Comparison of ENCODE assay signal across 19 cellular contexts in genomic region chr1:41255978-41256377, GRCh38. TPM values are rescaled to one million over a fixed set of nuclear protein-coding genes. Genes with fewer than 3 reads are reported as not detected.
DNase-seq lines count a peak whose midpoint lies in the region; ATAC-seq and TF ChIP-seq lines count a peak whose summit lies in the region.
"Had no signal": no experiment of that assay in that cellular context is flagged by ENCODE, and none has a peak within 500 bp of the region (broad histone marks: within the 10 kb centered on the region; RNA-seq: fewer than 3 reads in every experiment).

No MANE protein-coding gene starts in this region.

- peak overlapping the region; percentile 40 for H3K4me2 ChIP-seq in skeletal muscle satellite cell (ENCODE audit: low read length)
- H3K4me2 ChIP-seq: BLaER1 treated with 17β-estradiol and CSF1 and Interleukin-3, amounts not matched to agents 10 nM and 100 nM had no signal

- TF ChIP-seq CTCF in HFFc6 (IDR thresholded peaks at IDR 0.05) = no peak
- TF ChIP-seq CTCF in epithelial cell of esophagus (IDR thresholded peaks at IDR 0.05; ENCODE audit: insufficient read depth, low read depth, low read length, missing control alignments) = no peak
- no peak for TF ChIP-seq CTCF in testis (IDR thresholded peaks at IDR 0.05)

- DNase-seq in HFFc6 = no peak
- peak; percentile 59 for DNase-seq in amniotic epithelial cell (ENCODE audit: low read depth)
- DNase-seq in epithelial cell of esophagus (ENCODE audit: low read depth) = peak; percentile 20
- DNase-seq in testis = no peak
- no peak for DNase-seq in SJCRH30
- DNase-seq: CD8-positive, alpha-beta T cell; DMS53; GOT3; NCI-H1092; NCI-H146; NCI-H2029 treated with DMSO at 0.1 percent for 48 hours; NCI-H2171; NCI-H446 treated with DMSO at 0.1 percent for 48 hours; NCI-H69; SHP77 treated with DMSO at 0.1 percent for 48 hours had no signal

- no peak for TF ChIP-seq POLR2A in testis (IDR thresholded peaks at IDR 0.05)

- H3K36me3 ChIP-seq in skeletal muscle satellite cell (ENCODE audit: insufficient read depth, low read length) = no peaks in the 10 kb centered on the region
- no peaks in the 10 kb centered on the region for H3K36me3 ChIP-seq in testis (ENCODE audit: low read depth, missing control alignments)
- H3K36me3 ChIP-seq in SJCRH30 = no peaks in the 10 kb centered on the region
- H3K36me3 ChIP-seq: BLaER1 treated with 17β-estradiol and CSF1 and Interleukin-3, amounts not matched to agents 10 nM and 100 nM had no signal

- ATAC-seq in GM18498 (IDR thresholded peaks at IDR 0.05; ENCODE audit: unreplicated experiment) = no peak
- ATAC-seq: CD8-positive, alpha-beta T cell; SK-N-SH treated with all-trans-retinoic acid at 6 μM for 48 hours had no signal

- H3K9me3 ChIP-seq in skeletal muscle satellite cell (replicated peaks; ENCODE audit: low read length) (no peaks in the 10 kb centered on the region), testis (no peaks in the 10 kb centered on the region), SJCRH30 (replicated peaks) (peaks cover 18% of the 10 kb centered on the region)

- peaks cover 17% of the 10 kb centered on the region for H3K4me1 Mint-ChIP-seq in HFFc6 (ENCODE audit: low read depth)

- no peak overlapping the region for H3K4me3 Mint-ChIP-seq in HFFc6
- H3K4me3 Mint-ChIP-seq: CD8-positive, alpha-beta T cell had no signal

- H3K4me1 ChIP-seq in skeletal muscle satellite cell (ENCODE audit: control insufficient read depth, insufficient read depth, low read length) (peaks cover 11% of the 10 kb centered on the region), testis (no peaks in the 10 kb centered on the region), SJCRH30 (no peaks in the 10 kb centered on the region; the same call in 1 of the 2 replicates)

- no peak overlapping the region for H3K9ac ChIP-seq in skeletal muscle satellite cell (ENCODE audit: low read depth, low read length)
- H3K9ac ChIP-seq: BLaER1 treated with 17β-estradiol and CSF1 and Interleukin-3, amounts not matched to agents 10 nM and 100 nM had no signal

- WGBS in testis, 2 donors = 50 to 75% methylated on average over 1 of the region's 1 CpG

- H3K27me3 ChIP-seq in skeletal muscle satellite cell (ENCODE audit: control insufficient read depth, insufficient read depth, low read length) (no peaks in the 10 kb centered on the region), testis (no peaks in the 10 kb centered on the region), SJCRH30 (no peaks in the 10 kb centered on the region)
- H3K27me3 ChIP-seq: BLaER1 treated with 17β-estradiol and CSF1 and Interleukin-3, amounts not matched to agents 10 nM and 100 nM had no signal

- intact Hi-C loops in testis (cut with DNase I; ENCODE audit: low total_unique reads) = no loop called here

- no peak overlapping the region for H3K4me3 ChIP-seq in epithelial cell of esophagus (ENCODE audit: low read length)
- H3K4me3 ChIP-seq in skeletal muscle satellite cell (ENCODE audit: low read length) = no peak overlapping the region
- H3K4me3 ChIP-seq in testis = no peak overlapping the region
- H3K4me3 ChIP-seq in SJCRH30 = no peak overlapping the region
- H3K4me3 ChIP-seq: BLaER1 treated with 17β-estradiol and CSF1 and Interleukin-3, amounts not matched to agents 10 nM and 100 nM had no signal

- H3K36me3 Mint-ChIP-seq in HFFc6 (ENCODE audit: low read depth) = peaks cover 18% of the 10 kb centered on the region
- H3K36me3 Mint-ChIP-seq: CD8-positive, alpha-beta T cell had no signal

- H3K27ac ChIP-seq in testis (no peak overlapping the region), SJCRH30 (no peak overlapping the region)
- H3K27ac ChIP-seq: BLaER1 treated with 17β-estradiol and CSF1 and Interleukin-3, amounts not matched to agents 10 nM and 100 nM had no signal

- 0 out of 2 replicates have a peak overlapping the region, but pooled peaks have one; percentile 7 for H3K27ac Mint-ChIP-seq in HFFc6
- H3K27ac Mint-ChIP-seq: CD8-positive, alpha-beta T cell had no signal

- H3K9me3 Mint-ChIP-seq in HFFc6 = peaks cover 29% of the 10 kb centered on the region

- peaks cover 4% of the 10 kb centered on the region; the same call in 1 of the 2 replicates for H3K27me3 Mint-ChIP-seq in HFFc6 (ENCODE audit: insufficient read depth)

RNA-seq across cellular contexts. Expression of gene SCMH1, which starts 13.9 kb away (rescaled TPM):
- 10 to 100 TPM; 16.9 to 24.4 (median 21.7) TPM for total RNA-seq in HFFc6 (2021; fragmentation: NEBNext Ultra II Directional; extraction: Animal tissue kit (Norgen Biotek cat#: 25700))
- total RNA-seq in skeletal muscle satellite cell (2012; rRNA removed) = 11.4 and 11.9 TPM in 2 replicates
- 10 to 100 TPM; 60.8 to 79.7 TPM for total RNA-seq in testis
- polyA plus RNA-seq in testis (ENCODE audit: insufficient read depth, low read depth, low replicate concordance) = 79.0 TPM
- total RNA-seq in SJCRH30 (2014; rRNA removed; shearing (Covaris generic)) = 43.1 and 51.0 TPM in 2 replicates

Comparison
In these comparisons a context has a peak if more than half of its experiments do, and no peak if none do; other contexts are left out.
1. DNase-seq: peak in amniotic epithelial cell (single experiment) and epithelial cell of esophagus (single experiment); none in HFFc6 (single experiment), testis (single experiment) and SJCRH30 (0 of 2).